Comparison of ENCODE assay signal across 8 cellular contexts in the genomic region with DNA sequence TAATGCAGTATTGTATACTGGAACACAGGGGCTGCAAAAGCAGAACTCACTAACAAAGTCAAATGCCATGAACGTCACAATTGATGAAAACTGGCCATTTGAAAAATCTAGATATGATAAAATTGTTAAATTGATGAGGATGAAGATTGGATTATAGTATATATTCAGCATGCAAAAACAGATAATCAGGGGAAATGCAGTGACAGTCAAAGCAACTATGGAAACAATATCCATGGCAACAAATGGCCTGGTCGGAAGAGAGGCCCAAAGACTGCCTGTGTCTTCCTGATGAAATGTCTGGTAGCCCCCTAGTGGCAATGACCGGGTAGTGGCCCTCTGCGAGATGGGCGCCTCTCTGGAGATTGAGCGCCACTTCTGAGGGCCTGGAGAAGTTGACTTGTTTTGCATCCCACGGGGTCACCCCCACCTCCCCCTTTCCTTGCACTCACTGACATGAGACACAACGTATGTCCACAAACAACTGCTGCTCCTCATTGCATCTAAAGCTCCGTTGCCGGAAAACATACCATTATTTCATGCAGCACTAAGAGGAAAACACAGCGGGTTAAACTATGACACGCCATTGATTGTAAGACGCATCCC. TPM values are rescaled to one million over a fixed set of nuclear protein-coding genes. Genes with fewer than 3 reads are reported as not detected.
A peak's percentile ranks its signal among the peaks of the same experiment; 100 is the strongest.
DNase-seq lines count a peak whose midpoint lies in the region; ATAC-seq, FAIRE-seq and TF ChIP-seq lines count a peak whose summit lies in the region.

No MANE protein-coding gene starts in this region.

- TF ChIP-seq CTCF in omental fat pad (IDR thresholded peaks at IDR 0.05) (peak in 1 of 3 donors; percentile 66), thoracic aorta (IDR thresholded peaks at IDR 0.05) (peak; percentile 78)

- H3K36me3 ChIP-seq in thoracic aorta = no peaks in the 10 kb centered on the region

- H3K9me3 ChIP-seq in thoracic aorta = no peaks in the 10 kb centered on the region

- no peak overlapping the region for H3K27ac ChIP-seq in thoracic aorta

- ATAC-seq in omental fat pad (ENCODE audit: low FRiP score) (peak; percentile 72), thoracic aorta (ENCODE audit: insufficient number of reproducible peaks, low FRiP score, low read depth) (no peak), GM21367 (IDR thresholded peaks at IDR 0.05; ENCODE audit: unreplicated experiment) (no peak)

- H3K27me3 ChIP-seq in thoracic aorta (replicated peaks; ENCODE audit: insufficient read depth) = no peaks in the 10 kb centered on the region

- H3K27me3 Mint-ChIP-seq in activated T-helper 2 cell treated with anti-CD3 and anti-CD28 coated beads, Interferon-gamma antibody, Interleukin-2, Interleukin-4, amounts not matched to agents 10 μg/mL and 5 μg/mL and 100 μg/mL, durations not matched to agents 14 hours and 24 hours and 36 hours (ENCODE audit: low read depth) = peaks cover 3% of the 10 kb centered on the region

- H3K4me1 ChIP-seq in thoracic aorta (ENCODE audit: control insufficient read depth in 1 of 2, low read depth in 2 of 2) = no peaks in the 10 kb centered on the region

- no peak overlapping the region for H3K27ac Mint-ChIP-seq in activated T-helper 2 cell treated with anti-CD3 and anti-CD28 coated beads, Interferon-gamma antibody, Interleukin-2, Interleukin-4, amounts not matched to agents 10 μg/mL and 5 μg/mL and 100 μg/mL, durations not matched to agents 14 hours and 24 hours and 36 hours

- H3K36me3 Mint-ChIP-seq in activated T-helper 2 cell treated with anti-CD3 and anti-CD28 coated beads, Interferon-gamma antibody, Interleukin-2, Interleukin-4, amounts not matched to agents 10 μg/mL and 5 μg/mL and 100 μg/mL, durations not matched to agents 14 hours and 24 hours and 36 hours (ENCODE audit: low read depth) = no peaks in the 10 kb centered on the region

- peak; percentile 59 for FAIRE-seq in G401.6 (lab: Jason Lieb, UNC)

- DNase-seq in Kasumi-1 (lab: John Stamatoyannopoulos, UW) (peak; percentile 77 to 82), SHP77 treated with DMSO at 0.1 percent for 48 hours (lab: John Stamatoyannopoulos, UW) (peak; percentile 36), foreskin melanocyte (peak; percentile 78), omental fat pad (ENCODE audit: low spot score) (peak; percentile 47), thoracic aorta (ENCODE audit: low spot score) (peak; percentile 22)
- peak; percentile 53 for DNase-seq in activated T-helper 2 cell treated with anti-CD3 and anti-CD28 coated beads, Interferon-gamma antibody, Interleukin-2, Interleukin-4, amounts not matched to agents 10 μg/mL and 5 μg/mL and 100 μg/mL, durations not matched to agents 14 hours and 24 hours and 36 hours (ENCODE audit: low spot score)

- H3K9me3 Mint-ChIP-seq in activated T-helper 2 cell treated with anti-CD3 and anti-CD28 coated beads, Interferon-gamma antibody, Interleukin-2, Interleukin-4, amounts not matched to agents 10 μg/mL and 5 μg/mL and 100 μg/mL, durations not matched to agents 14 hours and 24 hours and 36 hours = no peaks in the 10 kb centered on the region

- H3K4me3 ChIP-seq in thoracic aorta = no peak overlapping the region

- no peak overlapping the region for H3K4me3 Mint-ChIP-seq in activated T-helper 2 cell treated with anti-CD3 and anti-CD28 coated beads, Interferon-gamma antibody, Interleukin-2, Interleukin-4, amounts not matched to agents 10 μg/mL and 5 μg/mL and 100 μg/mL, durations not matched to agents 14 hours and 24 hours and 36 hours (ENCODE audit: low read depth)

- intact Hi-C loops in activated T-helper 2 cell treated with anti-CD3 and anti-CD28 coated beads, Interferon-gamma antibody, Interleukin-2, Interleukin-4, amounts not matched to agents 10 μg/mL and 5 μg/mL and 100 μg/mL, durations not matched to agents 14 hours and 24 hours and 36 hours (cut with micrococcal nuclease) = no loop called here

- H3K4me1 Mint-ChIP-seq in activated T-helper 2 cell treated with anti-CD3 and anti-CD28 coated beads, Interferon-gamma antibody, Interleukin-2, Interleukin-4, amounts not matched to agents 10 μg/mL and 5 μg/mL and 100 μg/mL, durations not matched to agents 14 hours and 24 hours and 36 hours (ENCODE audit: low read depth) = no peaks in the 10 kb centered on the region

RNA-seq across cellular contexts. Expression of gene C6orf15, which starts 43.5 kb away (rescaled TPM):
- not detected in 2 replicates for total RNA-seq in activated T-helper 2 cell treated with anti-CD3 and anti-CD28 coated beads, Interferon-gamma antibody, Interleukin-2, Interleukin-4, amounts not matched to agents 10 μg/mL and 5 μg/mL and 100 μg/mL, durations not matched to agents 14 hours and 24 hours and 36 hours
- total RNA-seq in omental fat pad (not detected), thoracic aorta (not detected)

RNA-seq across cellular contexts. Expression of gene PSORS1C1, which starts 45.8 kb away (rescaled TPM):
- total RNA-seq in activated T-helper 2 cell treated with anti-CD3 and anti-CD28 coated beads, Interferon-gamma antibody, Interleukin-2, Interleukin-4, amounts not matched to agents 10 μg/mL and 5 μg/mL and 100 μg/mL, durations not matched to agents 14 hours and 24 hours and 36 hours = not detected in 2 replicates
- total RNA-seq in omental fat pad (1 to 10 TPM in 3 of 4 donors, under 1 TPM in 1; 0.60 to 1.3 (median 1.3) TPM), thoracic aorta (1 to 10 TPM; 3.7 to 6.8 TPM)

RNA-seq across cellular contexts. Expression of gene CDSN, which starts 51.4 kb away (rescaled TPM):
- total RNA-seq in activated T-helper 2 cell treated with anti-CD3 and anti-CD28 coated beads, Interferon-gamma antibody, Interleukin-2, Interleukin-4, amounts not matched to agents 10 μg/mL and 5 μg/mL and 100 μg/mL, durations not matched to agents 14 hours and 24 hours and 36 hours = not detected in 2 replicates
- total RNA-seq in omental fat pad (not detected), thoracic aorta (1 to 10 TPM in 1 of 2 donors, under 1 TPM in 1; 0.28 to 1.6 TPM)

RNA-seq across cellular contexts. Expression of gene MUC22, which starts 58.6 kb away (rescaled TPM):
- total RNA-seq in activated T-helper 2 cell treated with anti-CD3 and anti-CD28 coated beads, Interferon-gamma antibody, Interleukin-2, Interleukin-4, amounts not matched to agents 10 μg/mL and 5 μg/mL and 100 μg/mL, durations not matched to agents 14 hours and 24 hours and 36 hours = not detected in 2 replicates
- not detected for total RNA-seq in omental fat pad
- total RNA-seq in thoracic aorta = not detected

Comparison
In these comparisons a context has a peak if more than half of its experiments do, and no peak if none do; other contexts are left out.
1. DNase-seq: peak in every context shown above with its lines; median percentile 80 in Kasumi-1; 78 in foreskin melanocyte; 53 in activated T-helper 2 cell treated with anti-CD3 and anti-CD28 coated beads, Interferon-gamma antibody, Interleukin-2, Interleukin-4, amounts not matched to agents 10 μg/mL and 5 μg/mL and 100 μg/mL, durations not matched to agents 14 hours and 24 hours and 36 hours; 47 in omental fat pad; 36 in SHP77 treated with DMSO at 0.1 percent for 48 hours; 22 in thoracic aorta.